Comparison of ENCODE assay signal across 9 cellular contexts in the genomic region with DNA sequence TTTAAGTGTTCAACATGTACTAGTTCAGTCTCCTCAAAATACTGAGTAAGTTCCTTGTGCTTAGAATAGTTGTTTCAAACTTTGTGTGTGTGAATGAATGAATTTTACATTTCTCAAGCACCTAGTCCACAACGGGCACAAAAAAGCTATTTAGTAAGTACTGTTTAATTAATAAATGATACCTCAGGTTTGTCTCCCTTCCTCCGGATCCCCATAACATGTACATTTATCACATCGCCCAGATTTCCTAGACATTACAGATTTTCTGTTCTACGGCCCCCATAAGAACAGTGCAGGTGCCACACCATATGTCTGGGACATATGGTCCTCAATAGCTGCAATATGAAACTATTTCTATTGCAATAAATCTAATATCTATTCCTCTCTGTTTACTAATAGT. TPM values are rescaled to one million over a fixed set of nuclear protein-coding genes. Genes with fewer than 3 reads are reported as not detected.
DNase-seq lines count a peak whose midpoint lies in the region; ATAC-seq and TF ChIP-seq lines count a peak whose summit lies in the region.
"Had no signal": no experiment of that assay in that cellular context is flagged by ENCODE, and none has a peak within 500 bp of the region (broad histone marks: within the 10 kb centered on the region; RNA-seq: fewer than 3 reads in every experiment).

No MANE protein-coding gene starts in this region.

- no peaks in the 10 kb centered on the region for H3K9me3 ChIP-seq in duodenal mucosa (ENCODE audit: control insufficient read depth in 1 of 2, low read length in 2 of 2)
- H3K9me3 ChIP-seq in osteoblast (ENCODE audit: low read depth, low read length), result no peaks in the 10 kb centered on the region
- H3K9me3 ChIP-seq: right atrium auricular region had no signal

- H3K4me1 ChIP-seq in duodenal mucosa (ENCODE audit: control insufficient read depth in 1 of 2, insufficient read depth in 2 of 2, low read length in 2 of 2) (peaks cover 12 to 13% of the 10 kb centered on the region in 2 donors), osteoblast (ENCODE audit: insufficient read depth, low read length) (peaks cover 21% of the 10 kb centered on the region)

- H3K9ac ChIP-seq in duodenal mucosa (ENCODE audit: low read depth in 1 of 2, low read length in 2 of 2), result peak overlapping the region; percentile 86 to 92

- TF ChIP-seq CTCF in NB4 (IDR thresholded peaks at IDR 0.05; ENCODE audit: low read depth, low read length) (no peak), osteoblast (IDR thresholded peaks at IDR 0.05; ENCODE audit: extremely low read depth, low read depth, low read length) (no peak)

- ATAC-seq in HG03280 (IDR thresholded peaks at IDR 0.05; ENCODE audit: unreplicated experiment), result no peak
- no peak for ATAC-seq in HG02973 (IDR thresholded peaks at IDR 0.05; ENCODE audit: unreplicated experiment)

- no peaks in the 10 kb centered on the region for H4K20me1 ChIP-seq in osteoblast (ENCODE audit: insufficient read depth, low read length)

- H3K36me3 ChIP-seq in duodenal mucosa (ENCODE audit: control insufficient read depth in 1 of 2, insufficient read depth in 2 of 2, low read length in 2 of 2) (no peaks in the 10 kb centered on the region), osteoblast (ENCODE audit: insufficient read depth, low read length) (no peaks in the 10 kb centered on the region)
- H3K36me3 ChIP-seq: right atrium auricular region had no signal

- TF ChIP-seq POLR2A in NB4 (IDR thresholded peaks at IDR 0.05; ENCODE audit: extremely low read depth, insufficient read length), result no peak

- H3K79me2 ChIP-seq in osteoblast (ENCODE audit: insufficient read depth, low read length), result no peaks in the 10 kb centered on the region

- H2AFZ ChIP-seq in osteoblast (ENCODE audit: low read length), result no peak overlapping the region

- H3K4me3 ChIP-seq in GM08714 (ENCODE audit: low read length) (peak overlapping the region; percentile 80; the same call in 1 of the 2 replicates), NB4 (ENCODE audit: low read depth, low read length) (peak overlapping the region; percentile 75), duodenal mucosa (ENCODE audit: low read depth in 1 of 2, low read length in 2 of 2) (peak overlapping the region; percentile 95 to 97), osteoblast (ENCODE audit: insufficient read depth, low read length) (no peak overlapping the region)

- H3K27ac ChIP-seq in duodenal mucosa (ENCODE audit: low read depth, low read length), result no peak overlapping the region
- no peak overlapping the region for H3K27ac ChIP-seq in osteoblast (ENCODE audit: low read depth, low read length)

- no peaks in the 10 kb centered on the region for H3K27me3 ChIP-seq in duodenal mucosa (ENCODE audit: control insufficient read depth in 1 of 2, insufficient read depth in 2 of 2, low read length in 2 of 2)
- no peaks in the 10 kb centered on the region for H3K27me3 ChIP-seq in osteoblast (ENCODE audit: insufficient read depth, low read length)
- H3K27me3 ChIP-seq: right atrium auricular region had no signal

- peak; percentile 14 for DNase-seq in NB4 (ENCODE audit: low read depth)
- DNase-seq in osteoblast (ENCODE audit: insufficient read length, low spot score, missing footprints), result no peak
- no peak for DNase-seq in NCI-H187 (lab: John Stamatoyannopoulos, UW)
- no peak for DNase-seq in NCI-H2196 (lab: John Stamatoyannopoulos, UW; ENCODE audit: unreplicated experiment)

- peak overlapping the region; percentile 82 for H3K4me2 ChIP-seq in osteoblast (ENCODE audit: insufficient read depth, low read length)

RNA-seq across cellular contexts. Expression of a gene that starts 1.3 kb away (rescaled TPM):
- 5.4 and 9.1 TPM in 2 replicates for total RNA-seq in osteoblast

RNA-seq across cellular contexts. Expression of a gene that starts 57.2 kb away (rescaled TPM):
- under 0.01 TPM in 2 replicates for total RNA-seq in osteoblast
